9 cellular contexts compared by ENCODE assay signal in genomic region chr6:21005816-21006553, GRCh38.
DNase-seq lines count a peak whose midpoint lies in the region; ATAC-seq, FAIRE-seq and TF ChIP-seq lines count a peak whose summit lies in the region.
"Had no signal": no experiment of that assay in that cellular context is flagged by ENCODE, and none has a peak within 500 bp of the region (broad histone marks: within the 10 kb centered on the region; RNA-seq: fewer than 3 reads in every experiment).

No MANE protein-coding gene starts in this region.

- intact Hi-C loops in GM12878 (cut with micrococcal nuclease; ENCODE audit: unreplicated experiment), result loop anchor here (2.0 to 10.0 kb wide), 2 partner anchors 433 to 441 kb away; no protein-coding TSS in a partner anchor

- no peak overlapping the region for H3K4me3 Mint-ChIP-seq in stimulated activated naive CD8-positive, alpha-beta T cell treated with anti-CD3 and anti-CD28 coated beads, Interleukin-15, amount 100 ng/mL, for 72 hours
- H3K4me3 Mint-ChIP-seq: activated naive CD8-positive, alpha-beta T cell treated with anti-CD3 and anti-CD28 coated beads, Interleukin-2, amount 10 ng/mL, durations not matched to agents 7 days and 5 days had no signal

- RAD21 ChIA-PET in GM12878 (lab: Charles Lee; ENCODE audit: unreplicated experiment), result interaction anchor here (0.7 to 5.2 kb wide), 7 partner anchors 17 to 588 kb away, joined by 3 to 40 read pairs (median 7); partner anchors contain the start of gene SOX4

- peaks cover 6% of the 10 kb centered on the region for H3K4me1 Mint-ChIP-seq in stimulated activated naive CD8-positive, alpha-beta T cell treated with anti-CD3 and anti-CD28 coated beads, Interleukin-15, amount 100 ng/mL, for 72 hours

- H3K36me3 ChIP-seq in GM12878 (ENCODE audit: control insufficient read depth in 2 of 2, insufficient read depth in 2 of 2, low read length in 1 of 2), result no peaks in the 10 kb centered on the region; a peak in 1 of 4 replicates

- no peak for DNase-seq in GM18507 (ENCODE audit: extremely low spot score, insufficient read length, low read depth)
- DNase-seq in HS-5 (ENCODE audit: low read depth), result peak; percentile 87
- DNase-seq in GM12878 (ENCODE audit: low read depth, low spot score), result peak; percentile 40
- peak; percentile 69 for DNase-seq in non-pigmented ciliary epithelial cell (ENCODE audit: low read depth)
- no peak for DNase-seq in GF-D8 (lab: John Stamatoyannopoulos, UW)
- DNase-seq in stimulated activated naive CD8-positive, alpha-beta T cell treated with anti-CD3 and anti-CD28 coated beads, Interleukin-15, amount 100 ng/mL, for 72 hours, result no peak
- DNase-seq in stimulated activated CD8-positive, alpha-beta memory T cell treated with anti-CD3 and anti-CD28 coated beads, Interleukin-4, amount 100 ng/mL, for 48 hours, result no peak
- DNase-seq in medulla oblongata (ENCODE audit: extremely low spot score), result no peak
- DNase-seq: activated naive CD8-positive, alpha-beta T cell treated with anti-CD3 and anti-CD28 coated beads, Interleukin-2, amount 10 ng/mL, durations not matched to agents 7 days and 5 days had no signal

- no peak overlapping the region for H3K27ac ChIP-seq in GM12878 (ENCODE audit: control insufficient read depth, insufficient read depth)

- in situ Hi-C loops in GM12878 (cut with MboI), result no loop called here

- H3K9me3 ChIP-seq in GM12878 (replicated peaks; ENCODE audit: control insufficient read depth, insufficient read depth, low read length), result no peaks in the 10 kb centered on the region; the same call in 2 of the 3 replicates

- SMC1A ChIA-PET in GM12878 (lab: Charles Lee; ENCODE audit: uncharacterized antibody, unreplicated experiment), result interaction anchor here (0.9 to 5.0 kb wide), 12 partner anchors 8 to 240 kb away, joined by 3 to 63 read pairs (median 5); no protein-coding TSS in a partner anchor

- no peaks in the 10 kb centered on the region for H3K27me3 Mint-ChIP-seq in stimulated activated naive CD8-positive, alpha-beta T cell treated with anti-CD3 and anti-CD28 coated beads, Interleukin-15, amount 100 ng/mL, for 72 hours
- H3K27me3 Mint-ChIP-seq: activated naive CD8-positive, alpha-beta T cell treated with anti-CD3 and anti-CD28 coated beads, Interleukin-2, amount 10 ng/mL, durations not matched to agents 7 days and 5 days had no signal

- TF ChIP-seq EP300 in GM12878 (IDR thresholded peaks at IDR 0.05; ENCODE audit: borderline replicate concordance in 1 of 2, control insufficient read depth in 1 of 2, low read depth in 2 of 2, low read length in 2 of 2), result no peak

- TF ChIP-seq RAD21 in GM12878 (IDR thresholded peaks at IDR 0.05; ENCODE audit: insufficient read depth, low read depth, low read length), result no peak

- H3K4me1 ChIP-seq in GM12878 (ENCODE audit: control insufficient read depth, insufficient read depth, low read length), result peaks cover 20% of the 10 kb centered on the region

- TF ChIP-seq CTCF in GM12878 (IDR thresholded peaks at IDR 0.05 in 2 of 3, conservative IDR thresholded peaks at IDR 0.05 in 1 of 3; ENCODE audit: control insufficient read depth in 2 of 3, extremely low read depth in 1 of 3, insufficient read depth in 1 of 3, low read depth in 3 of 3, low read length in 3 of 3), result no peak

- BruUV-seq in GM12878 (replicated peaks; lab: Mats Ljungman, UMichigan), result no TSS peak

- POLR2A ChIA-PET in GM12878 (lab: Charles Lee), result interaction anchor here (1.8 kb wide), 1 partner anchor 17 kb away, joined by 4 read pairs; no protein-coding TSS in a partner anchor

- no peak for TF ChIP-seq POLR2A in GM12878 (IDR thresholded peaks at IDR 0.05; ENCODE audit: low read depth, low read length)

- H3K4me3 ChIP-seq in GM12878, result no peak overlapping the region

- H3K79me2 ChIP-seq in GM12878 (ENCODE audit: control insufficient read depth, insufficient read depth, low read length), result no peaks in the 10 kb centered on the region

- no peaks in the 10 kb centered on the region for H4K20me1 ChIP-seq in GM12878 (ENCODE audit: control insufficient read depth, insufficient read depth)

- WGBS in GM12878 (ENCODE audit: insufficient coverage, insufficient replicate concordance, low lambda C conversion rate, missing lambda C conversion rate), result 33% methylated on average over 3 of the region's 3 CpGs

- no peaks in the 10 kb centered on the region for H3K27me3 ChIP-seq in GM12878 (replicated peaks in 1 of 2; ENCODE audit: control insufficient read depth in 2 of 2, insufficient read depth in 2 of 2, low read length in 1 of 2)

- no peak overlapping the region for H3K27ac Mint-ChIP-seq in stimulated activated naive CD8-positive, alpha-beta T cell treated with anti-CD3 and anti-CD28 coated beads, Interleukin-15, amount 100 ng/mL, for 72 hours
- H3K27ac Mint-ChIP-seq: activated naive CD8-positive, alpha-beta T cell treated with anti-CD3 and anti-CD28 coated beads, Interleukin-2, amount 10 ng/mL, durations not matched to agents 7 days and 5 days had no signal

- H3K4me2 ChIP-seq in GM12878 (ENCODE audit: control insufficient read depth, insufficient read depth), result peak overlapping the region; percentile 67

- ATAC-seq in GM12878, result peak; percentile 83
- no peak for ATAC-seq in stimulated activated naive CD8-positive, alpha-beta T cell treated with anti-CD3 and anti-CD28 coated beads, Interleukin-15, amount 100 ng/mL, for 72 hours

- no peak overlapping the region for H3K9ac ChIP-seq in GM12878 (ENCODE audit: control insufficient read depth, insufficient read depth, low read length)

- peak; percentile 26 for FAIRE-seq in GM18507 (lab: Jason Lieb, UNC)
- FAIRE-seq in GM12878 (lab: Jason Lieb, UNC), result no peak

- no peak overlapping the region for H2AFZ ChIP-seq in GM12878 (ENCODE audit: control insufficient read depth, low read depth, low read length)

- H3K9me3 Mint-ChIP-seq in stimulated activated naive CD8-positive, alpha-beta T cell treated with anti-CD3 and anti-CD28 coated beads, Interleukin-15, amount 100 ng/mL, for 72 hours, result peaks cover 0 to 15% of the 10 kb centered on the region in 2 donors

- CTCF ChIA-PET in GM12878 (lab: Yijun Ruan, JAX), result interaction anchor here (0.9 to 2.6 kb wide), 3 partner anchors 8 to 323 kb away, joined by 3 to 8 read pairs (median 5); no protein-coding TSS in a partner anchor

TF ChIP-seq in GM12878, 131 proteins besides CTCF, POLR2A, EP300 and RAD21:
- TF ChIP-seq MTA2 (IDR thresholded peaks at IDR 0.05; ENCODE audit: low read depth) (peak; percentile 20; the same call in 1 of the 2 replicates), NR2C2 (IDR thresholded peaks at IDR 0.05; ENCODE audit: borderline replicate concordance, control insufficient read depth, insufficient read length, low read depth) (no peak), JUNB (IDR thresholded peaks at IDR 0.05) (peak; percentile 18; the same call in 1 of the 2 replicates), PKNOX1 (IDR thresholded peaks at IDR 0.05) (no peak), SPI1 (IDR thresholded peaks at IDR 0.05; ENCODE audit: borderline replicate concordance, insufficient read depth, low read depth, low read length) (peak; percentile 52; the same call in 1 of the 2 replicates), IKZF2 (IDR thresholded peaks at IDR 0.05) (peak; percentile 15 to 36; a peak in 1 of 4 replicates), DPF2 (IDR thresholded peaks at IDR 0.05) (0 out of 2 replicates have a peak, but pooled peaks have one; percentile 17)

Comparison
In these comparisons a context has a peak if more than half of its experiments do, and no peak if none do; other contexts are left out.
1. DNase-seq: peak in HS-5 (single experiment), GM12878 (single experiment) and non-pigmented ciliary epithelial cell (single experiment); none in GM18507 (single experiment), GF-D8 (single experiment), stimulated activated naive CD8-positive, alpha-beta T cell treated with anti-CD3 and anti-CD28 coated beads, Interleukin-15, amount 100 ng/mL, for 72 hours (0 of 2), stimulated activated CD8-positive, alpha-beta memory T cell treated with anti-CD3 and anti-CD28 coated beads, Interleukin-4, amount 100 ng/mL, for 48 hours (single experiment) and medulla oblongata (single experiment).